Comparison of ENCODE assay signal across 8 cellular contexts in the genomic region with DNA sequence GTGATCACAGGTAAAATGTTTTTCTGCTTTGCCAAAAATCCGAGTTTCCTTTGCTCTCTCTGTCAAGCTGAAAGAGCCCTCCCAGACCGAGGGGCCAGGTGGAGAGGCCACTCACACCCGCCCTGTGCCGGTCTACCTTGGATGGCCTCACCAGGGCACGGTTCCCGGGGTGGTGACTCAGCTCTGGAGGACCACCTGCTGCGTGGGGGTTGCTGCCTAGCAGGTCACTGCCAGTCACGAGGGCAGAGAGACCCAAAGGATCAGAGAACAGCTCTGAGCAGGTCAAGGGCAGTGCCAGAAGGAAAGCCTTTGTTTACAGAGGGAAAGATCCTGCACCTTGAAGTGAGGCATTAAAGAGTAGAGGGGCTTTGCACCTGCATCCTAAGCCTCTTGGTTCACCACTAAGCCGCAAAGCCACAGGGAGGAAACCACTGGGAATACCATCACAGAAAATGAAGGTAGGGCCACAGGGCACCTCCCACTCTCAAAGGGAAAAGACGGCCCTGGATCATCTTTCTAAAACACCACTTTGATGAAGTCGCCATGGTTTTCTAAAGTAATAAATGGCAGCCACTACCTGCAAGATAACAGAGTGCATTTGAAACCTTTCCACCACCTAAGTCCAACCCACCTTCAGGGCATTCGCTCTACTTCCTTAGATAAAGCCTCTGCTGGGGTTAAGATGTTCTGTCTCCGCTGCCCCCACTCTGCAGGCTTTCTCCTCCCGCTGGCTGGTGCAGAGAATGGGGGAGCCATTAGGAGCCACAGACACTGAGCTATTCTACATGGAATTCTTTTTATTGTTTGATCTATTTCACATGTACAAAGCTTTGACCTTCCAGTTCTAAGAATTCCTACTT.
DNase-seq lines count a peak whose midpoint lies in the region; ATAC-seq and TF ChIP-seq lines count a peak whose summit lies in the region.

No MANE protein-coding gene starts in this region.

- POLR2A ChIA-PET in AG04450 (lab: Yijun Ruan, JAX), result interaction anchor here (0.6 to 1.3 kb wide), 4 partner anchors 10 to 146 kb away, joined by 3 to 6 read pairs (median 4); no protein-coding TSS in a partner anchor

- H3K27me3 ChIP-seq in AG04450 (ENCODE audit: control insufficient read depth, insufficient read depth, low read length) (no peaks in the 10 kb centered on the region), adrenal gland (no peaks in the 10 kb centered on the region), thyroid gland (no peaks in the 10 kb centered on the region)

- no peak for TF ChIP-seq CTCF in AG04450 (IDR thresholded peaks at IDR 0.05; ENCODE audit: low read depth, low read length)
- no peak for TF ChIP-seq CTCF in adrenal gland (IDR thresholded peaks at IDR 0.05)
- TF ChIP-seq CTCF in thyroid gland (IDR thresholded peaks at IDR 0.05), result no peak

- H3K27ac ChIP-seq in AG04450 (ENCODE audit: low read depth, low read length) (peak overlapping the region; percentile 89), adrenal gland (peak overlapping the region; percentile 28 to 90 (median 81)), thyroid gland (peak overlapping the region; percentile 99 to 100 (median 100))

- CTCF ChIA-PET in AG04450 (lab: Charles Lee), result interaction anchor here (0.6 to 4.5 kb wide), 4 partner anchors 64 to 161 kb away, joined by 3 to 37 read pairs (median 8); no protein-coding TSS in a partner anchor

- ATAC-seq in GM21528 (IDR thresholded peaks at IDR 0.05; ENCODE audit: low FRiP score, unreplicated experiment) (no peak), HG02981 (IDR thresholded peaks at IDR 0.05; ENCODE audit: unreplicated experiment) (no peak)

- DNase-seq in AG04450 (ENCODE audit: low read depth, low spot score), result no peak
- peak; percentile 90 for DNase-seq in LHCN-M2 (ENCODE audit: low read depth)
- DNase-seq in adrenal gland, result peak; percentile 87 to 96 (median 92)
- peak; percentile 55 for DNase-seq in kidney glomerular epithelial cell (lab: John Stamatoyannopoulos, UW)
- DNase-seq in thyroid gland, result peak; percentile 100
- DNase-seq in cerebellar nuclear complex (lab: John Stamatoyannopoulos, UW), result no peak

- peak in 1 of 2 donors; percentile 43 for TF ChIP-seq POLR2A in adrenal gland (IDR thresholded peaks at IDR 0.05)
- peak in 1 of 2 donors; percentile 75 for TF ChIP-seq POLR2A in thyroid gland (IDR thresholded peaks at IDR 0.05)

- H3K36me3 ChIP-seq in adrenal gland (replicated peaks in 1 of 2) (peaks cover 0 to 9% of the 10 kb centered on the region in 2 donors), thyroid gland (peaks cover 0 to 2% of the 10 kb centered on the region in 2 donors)

- 44 to 56% (median 46%) methylated on average over 10 to 14 of the region's 14 CpGs for WGBS in adrenal gland, 4 donors
- WGBS in thyroid gland, 2 donors, result 40 to 51% methylated on average over 11 to 13 of the region's 14 CpGs

- peaks cover 62 to 67% of the 10 kb centered on the region in 2 donors for H3K4me1 ChIP-seq in adrenal gland (replicated peaks in 1 of 2)
- peaks cover 75 to 93% of the 10 kb centered on the region in 2 donors for H3K4me1 ChIP-seq in thyroid gland

- H3K4me3 ChIP-seq in AG04450 (ENCODE audit: low read depth, low read length) (no peak overlapping the region), adrenal gland (no peak overlapping the region), thyroid gland (replicated peaks in 1 of 3) (no peak overlapping the region)

- intact Hi-C loops in adrenal gland (cut with DNase I), result loop anchor here (10.0 kb wide), 2 partner anchors 110 to 150 kb away; no protein-coding TSS in a partner anchor
- intact Hi-C loops in thyroid gland (cut with DNase I), result loop anchor here (10.0 kb wide), 1 partner anchor 620 kb away; no protein-coding TSS in a partner anchor

- no peaks in the 10 kb centered on the region for H3K9me3 ChIP-seq in AG04450 (ENCODE audit: control insufficient read depth, insufficient read depth, low read length)
- no peaks in the 10 kb centered on the region for H3K9me3 ChIP-seq in adrenal gland (replicated peaks in 1 of 3)
- H3K9me3 ChIP-seq in thyroid gland, result no peaks in the 10 kb centered on the region

Comparison
In these comparisons a context has a peak if more than half of its experiments do, and no peak if none do; other contexts are left out.
1. DNase-seq: peak in LHCN-M2 (single experiment), adrenal gland (7 of 7), kidney glomerular epithelial cell (single experiment) and thyroid gland (2 of 2); none in AG04450 (single experiment) and cerebellar nuclear complex (0 of 2).
2. Peak in every context shown above with its lines, with median percentiles within 50 percentile points of each other: H3K27ac ChIP-seq.